1 cellular context compared by ENCODE assay signal in genomic region chr7:116505278-116505677, GRCh38.
TF ChIP-seq lines count a peak whose summit lies in the region.

No MANE protein-coding gene starts in this region.

TF ChIP-seq in SK-N-SH treated with all-trans-retinoic acid at 6 μM for 48 hours, 23 proteins besides CTCF, POLR2A, EP300 and RAD21 (continued from another document):
- TF ChIP-seq TSHZ2 (CRISPR knock-in tag; IDR thresholded peaks at IDR 0.05) (no peak), TCF4 (CRISPR knock-in tag; IDR thresholded peaks at IDR 0.05; ENCODE audit: borderline replicate concordance) (no peak), CREB5 (CRISPR knock-in tag; IDR thresholded peaks at IDR 0.05; ENCODE audit: low read depth) (no peak), ZNF8 (CRISPR knock-in tag; IDR thresholded peaks at IDR 0.05) (no peak), ZC3H10 (CRISPR knock-in tag; IDR thresholded peaks at IDR 0.05) (no peak), PATZ1 (CRISPR knock-in tag; IDR thresholded peaks at IDR 0.05; ENCODE audit: borderline replicate concordance) (no peak), CSRNP3 (CRISPR knock-in tag; IDR thresholded peaks at IDR 0.05) (no peak), ZFP3 (CRISPR knock-in tag; IDR thresholded peaks at IDR 0.05) (no peak), SNAI2 (CRISPR knock-in tag; IDR thresholded peaks at IDR 0.05) (no peak), ZNF565 (CRISPR knock-in tag; conservative IDR thresholded peaks at IDR 0.05; ENCODE audit: low read depth) (no peak), ZNF70 (CRISPR knock-in tag; IDR thresholded peaks at IDR 0.05) (no peak), ESRRG (CRISPR knock-in tag; IDR thresholded peaks at IDR 0.05) (no peak)
